ENCODE assay signal across 9 cellular contexts in the genomic region with DNA sequence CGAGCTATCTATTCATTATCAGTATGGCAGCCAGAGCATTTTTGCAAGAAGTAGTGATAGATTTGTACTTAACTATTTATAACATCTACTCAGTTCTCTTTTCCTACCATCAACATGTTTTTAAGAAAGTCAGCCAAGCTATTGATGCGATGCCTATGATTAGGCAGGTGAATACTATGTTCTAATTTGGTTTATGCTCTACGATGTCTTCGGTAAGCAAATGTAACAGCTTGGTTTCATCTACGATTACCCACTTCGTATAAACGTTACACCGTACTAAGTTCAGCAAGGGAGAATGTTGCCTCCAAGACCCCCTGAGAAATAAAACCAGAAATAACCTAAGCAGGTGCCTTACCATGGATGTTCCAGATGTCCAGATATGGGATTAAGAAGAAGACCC. TPM values are rescaled to one million over a fixed set of nuclear protein-coding genes. Genes with fewer than 3 reads are reported as not detected.
DNase-seq lines count a peak whose midpoint lies in the region; ATAC-seq lines count a peak whose summit lies in the region.
"Had no signal": no experiment of that assay in that cellular context is flagged by ENCODE, and none has a peak within 500 bp of the region (broad histone marks: within the 10 kb centered on the region; RNA-seq: fewer than 3 reads in every experiment).

No MANE protein-coding gene starts in this region.

- peaks cover 14 to 26% of the 10 kb centered on the region in 2 donors for H3K4me1 ChIP-seq in naive thymus-derived CD4-positive, alpha-beta T cell (ENCODE audit: control insufficient read depth in 2 of 2, insufficient read depth in 2 of 2, low read length in 2 of 2)

- peaks cover 4 to 24% (median 14%) of the 10 kb centered on the region in 5 donors for H3K36me3 Mint-ChIP-seq in naive thymus-derived CD4-positive, alpha-beta T cell

- H3K27me3 ChIP-seq in naive thymus-derived CD4-positive, alpha-beta T cell (ENCODE audit: control insufficient read depth in 2 of 2, insufficient read depth in 2 of 2, low read length in 2 of 2): no peaks in the 10 kb centered on the region

- H3K4me3 Mint-ChIP-seq in naive thymus-derived CD4-positive, alpha-beta T cell: peak overlapping the region; percentile 85 to 100 (median 97)

- H3K27ac Mint-ChIP-seq in naive thymus-derived CD4-positive, alpha-beta T cell: peak overlapping the region; percentile 88 to 99 (median 94)

- H3K4me1 Mint-ChIP-seq in naive thymus-derived CD4-positive, alpha-beta T cell: peaks cover 36 to 65% (median 57%) of the 10 kb centered on the region in 7 donors

- POLR2A ChIA-PET in naive thymus-derived CD4-positive, alpha-beta T cell (lab: Charles Lee): interaction anchor here (0.6 to 4.7 kb wide), 10 partner anchors 9 to 202 kb away, joined by 3 to 30 read pairs (median 4); a partner anchor contains a TSS

- H3K9me3 Mint-ChIP-seq in naive thymus-derived CD4-positive, alpha-beta T cell: peaks cover 0 to 5% (median 1%) of the 10 kb centered on the region in 11 donors

- H3K9me3 ChIP-seq in naive thymus-derived CD4-positive, alpha-beta T cell (ENCODE audit: control insufficient read depth in 2 of 3, low read length in 3 of 3): no peaks in the 10 kb centered on the region

- ATAC-seq in GM18868 (IDR thresholded peaks at IDR 0.05; ENCODE audit: unreplicated experiment) (peak; percentile 28), GM21825 (IDR thresholded peaks at IDR 0.05; ENCODE audit: unreplicated experiment) (peak; percentile 25), HG03565 (IDR thresholded peaks at IDR 0.05; ENCODE audit: unreplicated experiment) (peak; percentile 21)
- peak; percentile 53 for ATAC-seq in naive thymus-derived CD4-positive, alpha-beta T cell

- peak overlapping the region; percentile 80 for H3K4me3 ChIP-seq in naive thymus-derived CD4-positive, alpha-beta T cell (ENCODE audit: low read length)

- H3K27me3 Mint-ChIP-seq in naive thymus-derived CD4-positive, alpha-beta T cell: no peaks in the 10 kb centered on the region

- no peaks in the 10 kb centered on the region for H3K36me3 ChIP-seq in naive thymus-derived CD4-positive, alpha-beta T cell (ENCODE audit: control insufficient read depth in 2 of 3, insufficient read depth in 3 of 3, low read length in 3 of 3)

- intact Hi-C loops in naive thymus-derived CD4-positive, alpha-beta T cell (cut with micrococcal nuclease): loop anchor here (1.0 to 10.0 kb wide), 14 partner anchors 7 to 954 kb away; a partner anchor contains a TSS

- CTCF ChIA-PET in naive thymus-derived CD4-positive, alpha-beta T cell (lab: Charles Lee): interaction anchor here (0.6 to 1.6 kb wide), 6 partner anchors 22 to 388 kb away, joined by 3 to 7 read pairs (median 4); a partner anchor contains a TSS

- peak in 4 of 9 donors; percentile 22 to 34 (median 28) for DNase-seq in naive thymus-derived CD4-positive, alpha-beta T cell
- DNase-seq in T-helper 9 cell: no peak
- DNase-seq in kidney glomerular epithelial cell (lab: John Stamatoyannopoulos, UW): no peak
- DNase-seq in NCI-H226: no peak
- DNase-seq: hippocampal formation, occipital lobe had no signal

- H3K27ac ChIP-seq in naive thymus-derived CD4-positive, alpha-beta T cell (ENCODE audit: low read depth, low read length): peak overlapping the region; percentile 68

RNA-seq across cellular contexts. Expression of a gene that starts 0.4 kb away (rescaled TPM):
- 10 to 100 TPM; 15.6 to 29.5 (median 26.1) TPM for total RNA-seq in naive thymus-derived CD4-positive, alpha-beta T cell
- polyA plus RNA-seq in naive thymus-derived CD4-positive, alpha-beta T cell: 10 to 100 TPM; 13.3 to 18.5 TPM
